ENCODE assay signal across 8 cellular contexts in genomic region chr3:197949767-197950660, GRCh38. TPM values are rescaled to one million over a fixed set of nuclear protein-coding genes. Genes with fewer than 3 reads are reported as not detected.
DNase-seq lines count a peak whose midpoint lies in the region; ATAC-seq, FAIRE-seq and TF ChIP-seq lines count a peak whose summit lies in the region.

Gene RPL35A, plus strand, starts transcription at chr3:197950190. Its CDS starts 778 bp downstream, at chr3:197950968.

- H3K4me3 ChIP-seq in body of pancreas (peak within 1 kb of the TSS; percentile 54 to 57), sigmoid colon (peak within 1 kb of the TSS; percentile 52 to 73 (median 58))

- no peak for TF ChIP-seq EP300 in sigmoid colon (IDR thresholded peaks at IDR 0.05)

- ATAC-seq in GM18520 (IDR thresholded peaks at IDR 0.05; ENCODE audit: unreplicated experiment) (peak; percentile 66), HG03064 (IDR thresholded peaks at IDR 0.05; ENCODE audit: low read depth, unreplicated experiment) (peak; percentile 86), body of pancreas (peak; percentile 94)

- H3K27ac ChIP-seq in 22Rv1: peak within 1 kb of the TSS; percentile 89
- peak within 1 kb of the TSS; percentile 82 to 94 (median 92) for H3K27ac ChIP-seq in body of pancreas
- peak within 1 kb of the TSS; percentile 79 to 92 (median 90) for H3K27ac ChIP-seq in sigmoid colon

- H3K9me3 ChIP-seq in body of pancreas (no peaks in the 10 kb centered on the region), sigmoid colon (no peaks in the 10 kb centered on the region)

- peak in 2 of 3 donors; percentile 88 to 91 for TF ChIP-seq POLR2A in body of pancreas (IDR thresholded peaks at IDR 0.05)
- peak; percentile 85 to 87 for TF ChIP-seq POLR2A in sigmoid colon (IDR thresholded peaks at IDR 0.05)

- intact Hi-C loops in body of pancreas (cut with DNase I) (no loop called here), sigmoid colon (cut with DNase I) (loop anchor here (1.0 to 10.0 kb wide), 2 partner anchors 10 to 135 kb away; partner anchors contain the start of gene LMLN)

- WGBS in body of pancreas, 2 donors: 0% methylated on average over 36 to 37 of the region's 37 CpGs
- 0% methylated on average over 37 of the region's 37 CpGs for whole genome bisulfite sequencing in sigmoid colon, 2 donors

- no peaks in the 10 kb centered on the region for H3K27me3 ChIP-seq in body of pancreas
- no peaks in the 10 kb centered on the region for H3K27me3 ChIP-seq in sigmoid colon

- DNase-seq in NCI-H2107 treated with DMSO at 0.1 percent for 48 hours (lab: John Stamatoyannopoulos, UW; ENCODE audit: unreplicated experiment) (peak; percentile 99), body of pancreas (peak; percentile 87 to 91 (median 88)), iPS DF 4.7 (ENCODE audit: extremely low read depth, low spot score) (peak; percentile 72), sigmoid colon (peak; percentile 92)

- peak; percentile 83 for FAIRE-seq in TTC549 (lab: Jason Lieb, UNC)

- TF ChIP-seq CTCF in 22Rv1 (IDR thresholded peaks at IDR 0.05): no peak
- TF ChIP-seq CTCF in body of pancreas (IDR thresholded peaks at IDR 0.05): peak in 1 of 7 experiments; percentile 13
- no peak for TF ChIP-seq CTCF in sigmoid colon (IDR thresholded peaks at IDR 0.05)

- H3K4me1 ChIP-seq in body of pancreas (peaks cover 37% of the 10 kb centered on the region), sigmoid colon (peaks cover 0 to 42% (median 37%) of the 10 kb centered on the region in 4 donors)

- peaks cover 17% of the 10 kb centered on the region in 2 donors for H3K36me3 ChIP-seq in body of pancreas (replicated peaks in 1 of 2; ENCODE audit: insufficient read depth in 1 of 2, low read depth in 2 of 2)
- H3K36me3 ChIP-seq in sigmoid colon: peaks cover 24 to 39% (median 26%) of the 10 kb centered on the region in 4 donors

RNA-seq across cellular contexts. Expression of gene RPL35A, which starts in this region (rescaled TPM):
- total RNA-seq in body of pancreas: 100 to 1,000 TPM; 156 to 462 TPM
- total RNA-seq in sigmoid colon: 1,000 to 10,000 TPM in 2 of 4 donors, 100 to 1,000 TPM in 2; 603 to 1,719 (median 870) TPM
- 1,000 to 10,000 TPM; 1,812 to 2,719 (median 1,988) TPM for polyA plus RNA-seq in sigmoid colon

Comparison
In these comparisons a context has a peak if more than half of its experiments do, and no peak if none do; other contexts are left out.
1. Peak in every context shown above with its lines: DNase-seq, ATAC-seq, H3K4me3 ChIP-seq and H3K27ac ChIP-seq.